ENCODE assay signal across 1 cellular context in the genomic region with DNA sequence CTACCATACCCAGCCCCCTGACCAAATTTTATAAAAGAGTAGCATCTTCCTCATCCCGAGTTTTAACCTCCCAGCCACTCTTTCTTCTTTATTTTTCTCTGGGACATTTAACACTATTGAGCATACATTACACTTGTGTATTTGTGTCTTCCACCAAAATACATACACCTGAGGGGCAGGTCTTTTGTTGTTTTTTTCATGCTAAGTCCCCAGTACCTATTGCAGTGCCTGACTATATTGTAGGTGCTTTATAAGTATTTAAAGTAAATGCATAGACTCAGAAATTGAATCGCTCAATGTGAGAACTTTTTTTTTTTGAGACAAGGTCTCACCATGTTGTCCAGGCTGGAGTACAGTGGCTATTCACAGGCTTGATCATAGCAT.
TF ChIP-seq lines count a peak whose summit lies in the region.

No MANE protein-coding gene starts in this region.

TF ChIP-seq in K562, 482 proteins besides CTCF, POLR2A, EP300 and RAD21:
- TF ChIP-seq, protein P1, sequence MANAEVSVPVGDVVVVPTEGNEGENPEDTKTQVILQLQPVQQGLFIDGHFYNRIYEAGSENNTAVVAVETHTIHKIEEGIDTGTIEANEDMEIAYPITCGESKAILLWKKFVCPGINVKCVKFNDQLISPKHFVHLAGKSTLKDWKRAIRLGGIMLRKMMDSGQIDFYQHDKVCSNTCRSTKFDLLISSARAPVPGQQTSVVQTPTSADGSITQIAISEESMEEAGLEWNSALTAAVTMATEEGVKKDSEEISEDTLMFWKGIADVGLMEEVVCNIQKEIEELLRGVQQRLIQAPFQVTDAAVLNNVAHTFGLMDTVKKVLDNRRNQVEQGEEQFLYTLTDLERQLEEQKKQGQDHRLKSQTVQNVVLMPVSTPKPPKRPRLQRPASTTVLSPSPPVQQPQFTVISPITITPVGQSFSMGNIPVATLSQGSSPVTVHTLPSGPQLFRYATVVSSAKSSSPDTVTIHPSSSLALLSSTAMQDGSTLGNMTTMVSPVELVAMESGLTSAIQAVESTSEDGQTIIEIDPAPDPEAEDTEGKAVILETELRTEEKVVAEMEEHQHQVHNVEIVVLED (CRISPR knock-in tag; IDR thresholded peaks at IDR 0.05): no peak
- TF ChIP-seq SMARCA5 (IDR thresholded peaks at IDR 0.05) (no peak), OTX1 (CRISPR knock-in tag; IDR thresholded peaks at IDR 0.05) (no peak), MIER1 (IDR thresholded peaks at IDR 0.05; ENCODE audit: low read depth) (no peak), TCF3 (CRISPR knock-in tag; IDR thresholded peaks at IDR 0.05) (no peak), CREBBP (IDR thresholded peaks at IDR 0.05; ENCODE audit: low read depth, low read length) (no peak), TARDBP (IDR thresholded peaks at IDR 0.05) (no peak), NR1H2 (CRISPR knock-in tag; IDR thresholded peaks at IDR 0.05) (no peak), MYBL2 (IDR thresholded peaks at IDR 0.05; ENCODE audit: low read depth) (no peak), MYBL2 (CRISPR knock-in tag; IDR thresholded peaks at IDR 0.05; ENCODE audit: borderline replicate concordance) (no peak), NFE2L1 (tag; IDR thresholded peaks at IDR 0.05; ENCODE audit: borderline replicate concordance, low read depth) (no peak)
- TF ChIP-seq, protein P2, sequence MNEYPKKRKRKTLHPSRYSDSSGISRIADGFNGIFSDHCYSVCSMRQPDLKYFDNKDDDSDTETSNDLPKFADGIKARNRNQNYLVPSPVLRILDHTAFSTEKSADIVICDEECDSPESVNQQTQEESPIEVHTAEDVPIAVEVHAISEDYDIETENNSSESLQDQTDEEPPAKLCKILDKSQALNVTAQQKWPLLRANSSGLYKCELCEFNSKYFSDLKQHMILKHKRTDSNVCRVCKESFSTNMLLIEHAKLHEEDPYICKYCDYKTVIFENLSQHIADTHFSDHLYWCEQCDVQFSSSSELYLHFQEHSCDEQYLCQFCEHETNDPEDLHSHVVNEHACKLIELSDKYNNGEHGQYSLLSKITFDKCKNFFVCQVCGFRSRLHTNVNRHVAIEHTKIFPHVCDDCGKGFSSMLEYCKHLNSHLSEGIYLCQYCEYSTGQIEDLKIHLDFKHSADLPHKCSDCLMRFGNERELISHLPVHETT (CRISPR knock-in tag; conservative IDR thresholded peaks at IDR 0.05 in 1 of 2, IDR thresholded peaks at IDR 0.05 in 1 of 2): no peak
- TF ChIP-seq, protein P3, sequence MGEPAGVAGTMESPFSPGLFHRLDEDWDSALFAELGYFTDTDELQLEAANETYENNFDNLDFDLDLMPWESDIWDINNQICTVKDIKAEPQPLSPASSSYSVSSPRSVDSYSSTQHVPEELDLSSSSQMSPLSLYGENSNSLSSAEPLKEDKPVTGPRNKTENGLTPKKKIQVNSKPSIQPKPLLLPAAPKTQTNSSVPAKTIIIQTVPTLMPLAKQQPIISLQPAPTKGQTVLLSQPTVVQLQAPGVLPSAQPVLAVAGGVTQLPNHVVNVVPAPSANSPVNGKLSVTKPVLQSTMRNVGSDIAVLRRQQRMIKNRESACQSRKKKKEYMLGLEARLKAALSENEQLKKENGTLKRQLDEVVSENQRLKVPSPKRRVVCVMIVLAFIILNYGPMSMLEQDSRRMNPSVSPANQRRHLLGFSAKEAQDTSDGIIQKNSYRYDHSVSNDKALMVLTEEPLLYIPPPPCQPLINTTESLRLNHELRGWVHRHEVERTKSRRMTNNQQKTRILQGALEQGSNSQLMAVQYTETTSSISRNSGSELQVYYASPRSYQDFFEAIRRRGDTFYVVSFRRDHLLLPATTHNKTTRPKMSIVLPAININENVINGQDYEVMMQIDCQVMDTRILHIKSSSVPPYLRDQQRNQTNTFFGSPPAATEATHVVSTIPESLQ (CRISPR knock-in tag; IDR thresholded peaks at IDR 0.05): no peak
- TF ChIP-seq, protein P4, sequence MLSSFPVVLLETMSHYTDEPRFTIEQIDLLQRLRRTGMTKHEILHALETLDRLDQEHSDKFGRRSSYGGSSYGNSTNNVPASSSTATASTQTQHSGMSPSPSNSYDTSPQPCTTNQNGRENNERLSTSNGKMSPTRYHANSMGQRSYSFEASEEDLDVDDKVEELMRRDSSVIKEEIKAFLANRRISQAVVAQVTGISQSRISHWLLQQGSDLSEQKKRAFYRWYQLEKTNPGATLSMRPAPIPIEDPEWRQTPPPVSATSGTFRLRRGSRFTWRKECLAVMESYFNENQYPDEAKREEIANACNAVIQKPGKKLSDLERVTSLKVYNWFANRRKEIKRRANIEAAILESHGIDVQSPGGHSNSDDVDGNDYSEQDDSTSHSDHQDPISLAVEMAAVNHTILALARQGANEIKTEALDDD (IDR thresholded peaks at IDR 0.05): no peak
- TF ChIP-seq, protein P5, sequence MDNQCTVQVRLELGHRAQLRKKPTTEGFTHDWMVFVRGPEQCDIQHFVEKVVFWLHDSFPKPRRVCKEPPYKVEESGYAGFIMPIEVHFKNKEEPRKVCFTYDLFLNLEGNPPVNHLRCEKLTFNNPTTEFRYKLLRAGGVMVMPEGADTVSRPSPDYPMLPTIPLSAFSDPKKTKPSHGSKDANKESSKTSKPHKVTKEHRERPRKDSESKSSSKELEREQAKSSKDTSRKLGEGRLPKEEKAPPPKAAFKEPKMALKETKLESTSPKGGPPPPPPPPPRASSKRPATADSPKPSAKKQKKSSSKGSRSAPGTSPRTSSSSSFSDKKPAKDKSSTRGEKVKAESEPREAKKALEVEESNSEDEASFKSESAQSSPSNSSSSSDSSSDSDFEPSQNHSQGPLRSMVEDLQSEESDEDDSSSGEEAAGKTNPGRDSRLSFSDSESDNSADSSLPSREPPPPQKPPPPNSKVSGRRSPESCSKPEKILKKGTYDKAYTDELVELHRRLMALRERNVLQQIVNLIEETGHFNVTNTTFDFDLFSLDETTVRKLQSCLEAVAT (IDR thresholded peaks at IDR 0.05): no peak
- TF ChIP-seq, protein P6, sequence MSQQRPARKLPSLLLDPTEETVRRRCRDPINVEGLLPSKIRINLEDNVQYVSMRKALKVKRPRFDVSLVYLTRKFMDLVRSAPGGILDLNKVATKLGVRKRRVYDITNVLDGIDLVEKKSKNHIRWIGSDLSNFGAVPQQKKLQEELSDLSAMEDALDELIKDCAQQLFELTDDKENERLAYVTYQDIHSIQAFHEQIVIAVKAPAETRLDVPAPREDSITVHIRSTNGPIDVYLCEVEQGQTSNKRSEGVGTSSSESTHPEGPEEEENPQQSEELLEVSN (IDR thresholded peaks at IDR 0.05; ENCODE audit: borderline replicate concordance in 1 of 2, extremely low read depth in 1 of 2, insufficient read depth in 1 of 2, insufficient read length in 1 of 2, low read depth in 1 of 2, low read length in 1 of 2, poor library complexity in 1 of 2, severe bottlenecking in 1 of 2): no peak
